21 cellular contexts compared by ENCODE assay signal in the genomic region with DNA sequence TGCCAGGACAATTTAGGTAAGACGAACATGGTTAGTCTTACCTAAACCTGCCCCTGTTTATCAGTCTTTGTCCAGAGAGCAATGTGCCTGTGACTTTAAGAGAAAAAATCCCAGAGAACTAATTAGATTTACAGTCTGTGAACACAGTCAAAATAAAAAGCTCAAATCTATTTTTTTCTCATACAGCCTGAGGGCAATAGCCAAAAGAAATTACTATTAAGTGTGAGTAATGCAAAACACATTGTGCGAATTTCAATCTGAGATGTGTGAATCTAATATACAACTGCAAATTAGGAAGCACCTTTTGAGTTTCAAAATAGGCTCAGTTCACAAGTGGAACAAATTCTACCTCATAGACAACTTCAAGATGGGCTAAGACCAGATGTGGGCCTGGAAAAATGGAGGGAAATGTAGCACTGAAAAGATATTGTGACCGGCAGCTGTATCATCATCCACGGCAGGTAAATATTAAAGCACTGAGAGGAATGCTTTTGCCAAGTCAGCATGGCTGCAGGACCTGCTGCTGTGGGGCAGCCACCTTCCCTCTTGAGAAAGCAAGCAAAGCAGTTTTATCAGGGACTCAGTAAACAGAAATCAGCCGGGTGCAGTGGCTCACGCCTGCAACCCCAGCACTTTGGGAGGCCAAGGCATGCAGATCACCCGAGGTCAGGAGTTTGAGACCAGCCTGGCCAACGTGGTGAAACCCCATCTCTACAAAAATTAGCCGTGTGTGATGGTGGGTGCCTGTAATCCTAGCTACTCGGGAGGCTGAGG.
DNase-seq lines count a peak whose midpoint lies in the region; ATAC-seq, FAIRE-seq and TF ChIP-seq lines count a peak whose summit lies in the region.
"Had no signal": no experiment of that assay in that cellular context is flagged by ENCODE, and none has a peak within 500 bp of the region (broad histone marks: within the 10 kb centered on the region; RNA-seq: fewer than 3 reads in every experiment).

No MANE protein-coding gene starts in this region.

- H2AFZ ChIP-seq in HepG2 (ENCODE audit: low read length): no peak overlapping the region

- no peak overlapping the region for H3K4me2 ChIP-seq in HepG2 (ENCODE audit: low read depth, low read length)

- TF ChIP-seq POLR2A in HepG2 (IDR thresholded peaks at IDR 0.05; ENCODE audit: insufficient read depth in 1 of 2, low read depth in 2 of 2, low read length in 2 of 2) (no peak), right lobe of liver (IDR thresholded peaks at IDR 0.05) (no peak)

- no peak overlapping the region for H3K9ac ChIP-seq in HepG2 (ENCODE audit: insufficient read depth, low read depth, low read length)

- FAIRE-seq in HepG2 (lab: Jason Lieb, UNC) (no peak), endometrium (lab: Jason Lieb, UNC) (peak; percentile 18)

- H3K79me2 ChIP-seq in HepG2 (ENCODE audit: insufficient read depth, low read length): no peaks in the 10 kb centered on the region

- H3K27ac ChIP-seq in HepG2 (ENCODE audit: extremely low read length, insufficient read depth, low read length) (no peak overlapping the region), right lobe of liver (no peak overlapping the region)
- H3K27ac ChIP-seq: brain microvascular endothelial cell, HL-60, skin epidermis, uterus had no signal

- no peak for TF ChIP-seq RAD21 in HepG2 (CRISPR knock-in tag; IDR thresholded peaks at IDR 0.05)

- H3K27me3 ChIP-seq in HepG2 (ENCODE audit: control insufficient read depth in 1 of 2, insufficient read depth in 2 of 2, low read length in 2 of 2) (no peaks in the 10 kb centered on the region), right lobe of liver (no peaks in the 10 kb centered on the region)
- H3K27me3 ChIP-seq: brain microvascular endothelial cell, uterus had no signal

- CTCF ChIA-PET in HepG2 (lab: Yijun Ruan, JAX; ENCODE audit: low intra/inter-chr PET ratio, low total read pairs): no interaction called here

- H3K4me1 ChIP-seq in HepG2 (ENCODE audit: insufficient read depth, low read length) (peaks cover 9% of the 10 kb centered on the region; the same call in 1 of the 2 replicates), right lobe of liver (no peaks in the 10 kb centered on the region)
- H3K4me1 ChIP-seq: uterus had no signal

- intact Hi-C loops in HepG2 (cut with micrococcal nuclease; ENCODE audit: unreplicated experiment): no loop called here
- intact Hi-C loops in right lobe of liver (cut with DNase I): no loop called here
- intact Hi-C loops in left colon (cut with DNase I, micrococcal nuclease): no loop called here

- H4K20me1 ChIP-seq in HepG2 (ENCODE audit: insufficient read depth, low read length): no peaks in the 10 kb centered on the region

- POLR2A ChIA-PET in HepG2 (lab: Yijun Ruan, JAX): no interaction called here

- H3K9me3 ChIP-seq in HepG2 (ENCODE audit: low read length) (no peaks in the 10 kb centered on the region), right lobe of liver (no peaks in the 10 kb centered on the region)
- H3K9me3 ChIP-seq: uterus had no signal

- TF ChIP-seq EP300 in HepG2 (IDR thresholded peaks at IDR 0.05; ENCODE audit: low read depth in 2 of 2, low read length in 2 of 2) (no peak), HepG2 (CRISPR knock-in tag; IDR thresholded peaks at IDR 0.05; ENCODE audit: borderline replicate concordance) (no peak)

- ATAC-seq in HepG2 (no peak), right lobe of liver (no peak), HG02759 (IDR thresholded peaks at IDR 0.05; ENCODE audit: unreplicated experiment) (no peak), GM19455 (IDR thresholded peaks at IDR 0.05; ENCODE audit: unreplicated experiment) (no peak), left colon (no peak)
- ATAC-seq: activated T-helper 17 cell treated with anti-CD3 and anti-CD28 coated beads, Interleukin-2, amount 50 U/mL, for 72 hours; Panc1 had no signal

- in situ Hi-C loops in HepG2 (cut with HindIII; ENCODE audit: extremely low pct_ligation_motif_present, low pct_unique_long_range_greater_than_20kb): no loop called here

- DNase-seq in HepG2 (ENCODE audit: low spot score) (no peak), right lobe of liver (no peak), NCI-H510A (lab: John Stamatoyannopoulos, UW) (peak; percentile 13), Ammon's horn (ENCODE audit: low spot score) (no peak), left colon (no peak)
- DNase-seq: activated CD4-positive, CD25-positive, alpha-beta regulatory T cell treated with anti-CD3 and anti-CD28 coated beads, Interleukin-2, amount 50 U/mL, for 72 hours; activated naive CD8-positive, alpha-beta T cell treated with anti-CD3 and anti-CD28 coated beads, Interleukin-2, amount 10 ng/mL, durations not matched to agents 7 days and 5 days; brain microvascular endothelial cell; CD4-positive, CD25-positive, alpha-beta regulatory T cell; DND-41; NCI-H774; nephron progenitor cell; stimulated activated CD4-positive, alpha-beta T cell treated with anti-CD3 and anti-CD28 coated beads, Interleukin-4, amount 100 ng/mL, for 24 hours; uterus had no signal

- H3K4me3 ChIP-seq in HepG2 (replicated peaks in 1 of 3; ENCODE audit: insufficient read depth in 1 of 3, low read depth in 2 of 3, low read length in 3 of 3): no peak overlapping the region
- H3K4me3 ChIP-seq in right lobe of liver: no peak overlapping the region
- H3K4me3 ChIP-seq: skin epidermis, uterus had no signal

- 60% methylated on average over 10 of the region's 10 CpGs for WGBS in HepG2 (ENCODE audit: low lambda C conversion rate)
- WGBS in right lobe of liver (ENCODE audit: insufficient coverage, low coverage, low lambda C conversion rate, missing lambda C conversion rate): 61% methylated on average over 8 of the region's 10 CpGs

- TF ChIP-seq CTCF in HepG2 (CRISPR knock-in tag; IDR thresholded peaks at IDR 0.05) (no peak), right lobe of liver (IDR thresholded peaks at IDR 0.05) (no peak)

- no TSS peak for BruUV-seq in HepG2 (replicated peaks; lab: Mats Ljungman, UMichigan)

- H3K36me3 ChIP-seq in HepG2 (replicated peaks in 1 of 2; ENCODE audit: control insufficient read depth in 1 of 2, insufficient read depth in 2 of 2, low read length in 2 of 2) (no peaks in the 10 kb centered on the region; a peak in 1 of 5 replicates), right lobe of liver (no peaks in the 10 kb centered on the region)
- H3K36me3 ChIP-seq: brain microvascular endothelial cell, uterus had no signal

TF ChIP-seq in HepG2, 621 proteins besides CTCF, POLR2A, EP300 and RAD21:
- TF ChIP-seq DMAP1 (CRISPR knock-in tag; IDR thresholded peaks at IDR 0.05) (no peak), MAFF (IDR thresholded peaks at IDR 0.05; ENCODE audit: low read depth, low read length) (peak; percentile 63), MAFK (conservative IDR thresholded peaks at IDR 0.05 in 1 of 2, IDR thresholded peaks at IDR 0.05 in 1 of 2; ENCODE audit: low read length in 2 of 2) (peak; percentile 37 to 60; a peak in 3 of 4 replicates)
